8 cellular contexts compared by ENCODE assay signal in the genomic region with DNA sequence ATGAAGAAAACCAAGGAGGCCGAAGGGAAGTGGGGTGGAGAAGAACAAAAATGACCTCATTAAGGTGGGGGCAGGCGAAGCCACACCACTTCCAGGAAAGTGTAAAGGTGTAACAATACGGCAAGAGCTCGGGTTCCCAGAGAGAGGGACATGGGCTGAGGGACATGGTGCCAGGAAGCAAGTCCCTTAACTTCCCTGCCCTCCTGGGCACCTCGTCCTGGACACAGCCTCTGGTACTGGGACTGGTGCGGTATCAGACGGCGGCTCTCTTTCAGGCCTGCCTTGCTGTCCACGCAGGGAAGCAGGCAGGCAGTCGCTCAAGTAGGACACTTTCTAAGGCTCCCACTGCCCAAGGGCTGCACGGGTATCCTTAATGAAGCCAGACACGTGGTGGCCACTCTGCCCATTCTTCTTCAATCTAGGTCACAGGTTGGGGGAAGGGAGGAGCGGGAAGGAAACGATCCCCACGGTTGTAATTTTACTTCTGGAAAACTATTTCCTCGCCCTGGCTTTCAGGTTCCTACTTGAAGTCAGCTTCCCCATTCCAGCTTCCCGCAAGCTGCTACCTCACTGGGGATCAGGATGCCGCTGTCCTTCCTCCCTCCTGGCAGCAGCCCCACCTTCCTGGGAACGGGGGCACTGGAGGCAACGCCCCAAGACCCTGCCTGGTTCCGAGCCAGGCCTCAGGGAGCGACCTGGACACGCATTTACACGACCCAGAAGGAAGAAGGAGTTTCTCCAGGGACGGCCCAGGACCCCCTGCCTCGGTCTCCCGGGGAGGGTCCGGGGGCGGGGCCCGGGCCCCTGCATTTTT. TPM values are rescaled to one million over a fixed set of nuclear protein-coding genes. Genes with fewer than 3 reads are reported as not detected.
DNase-seq lines count a peak whose midpoint lies in the region; ATAC-seq and TF ChIP-seq lines count a peak whose summit lies in the region.

No MANE protein-coding gene starts in this region.

- no peaks in the 10 kb centered on the region for H3K27me3 ChIP-seq in left ventricle myocardium inferior (ENCODE audit: low read depth)
- no peaks in the 10 kb centered on the region for H3K27me3 ChIP-seq in skeletal muscle satellite cell (ENCODE audit: control insufficient read depth, insufficient read depth, low read length)

- H3K9me3 ChIP-seq in left ventricle myocardium inferior (replicated peaks) (no peaks in the 10 kb centered on the region), skeletal muscle satellite cell (replicated peaks; ENCODE audit: low read length) (no peaks in the 10 kb centered on the region)

- intact Hi-C loops in left ventricle myocardium inferior (cut with micrococcal nuclease): no loop called here

- peaks cover 44% of the 10 kb centered on the region for H3K36me3 Mint-ChIP-seq in activated T-cell treated with anti-CD3 and anti-CD28 coated beads, Interleukin-2, amount 50 U/mL, for 24 hours (ENCODE audit: low read depth)

- peak overlapping the region; percentile 90 for H3K27ac Mint-ChIP-seq in activated T-cell treated with anti-CD3 and anti-CD28 coated beads, Interleukin-2, amount 50 U/mL, for 24 hours

- H3K9ac ChIP-seq in skeletal muscle satellite cell (ENCODE audit: low read depth, low read length): peak overlapping the region; percentile 100

- H3K4me1 Mint-ChIP-seq in activated T-cell treated with anti-CD3 and anti-CD28 coated beads, Interleukin-2, amount 50 U/mL, for 24 hours (ENCODE audit: low read depth): peaks cover 57% of the 10 kb centered on the region

- TF ChIP-seq CTCF in WI38 (IDR thresholded peaks at IDR 0.05; ENCODE audit: low read depth, low read length) (no peak), left ventricle myocardium inferior (IDR thresholded peaks at IDR 0.05; ENCODE audit: borderline replicate concordance) (no peak)

- peak overlapping the region; percentile 79 for H3K4me3 ChIP-seq in WI38 (ENCODE audit: low read depth, low read length)
- H3K4me3 ChIP-seq in left ventricle myocardium inferior: peak overlapping the region; percentile 100
- peak overlapping the region; percentile 100 for H3K4me3 ChIP-seq in skeletal muscle satellite cell (ENCODE audit: low read length)

- no peaks in the 10 kb centered on the region for H3K36me3 ChIP-seq in left ventricle myocardium inferior
- peaks cover 18% of the 10 kb centered on the region for H3K36me3 ChIP-seq in skeletal muscle satellite cell (ENCODE audit: insufficient read depth, low read length)

- no peak for ATAC-seq in HG03280 (IDR thresholded peaks at IDR 0.05; ENCODE audit: unreplicated experiment)

- no peaks in the 10 kb centered on the region for H3K9me3 Mint-ChIP-seq in activated T-cell treated with anti-CD3 and anti-CD28 coated beads, Interleukin-2, amount 50 U/mL, for 24 hours

- peak overlapping the region; percentile 100 for H3K4me2 ChIP-seq in skeletal muscle satellite cell (ENCODE audit: low read length)

- peak overlapping the region; percentile 86 for H3K4me3 Mint-ChIP-seq in activated T-cell treated with anti-CD3 and anti-CD28 coated beads, Interleukin-2, amount 50 U/mL, for 24 hours

- H3K27ac ChIP-seq in left ventricle myocardium inferior (replicated peaks): peak overlapping the region; percentile 90

- peaks cover 64% of the 10 kb centered on the region for H3K4me1 ChIP-seq in left ventricle myocardium inferior
- peaks cover 42% of the 10 kb centered on the region for H3K4me1 ChIP-seq in skeletal muscle satellite cell (ENCODE audit: control insufficient read depth, insufficient read depth, low read length)

- no peaks in the 10 kb centered on the region for H3K27me3 Mint-ChIP-seq in activated T-cell treated with anti-CD3 and anti-CD28 coated beads, Interleukin-2, amount 50 U/mL, for 24 hours

- DNase-seq in activated T-cell treated with anti-CD3 and anti-CD28 coated beads, Interleukin-2, amount 50 U/mL, for 24 hours: no peak
- DNase-seq in activated T-cell treated with anti-CD3 and anti-CD28 coated beads, Interleukin-2, amount 50 U/mL, for 1 hour: no peak
- DNase-seq in left ventricle myocardium inferior (no peak), DMS79 (lab: John Stamatoyannopoulos, UW) (no peak), SHP77 (lab: John Stamatoyannopoulos, UW) (no peak)

RNA-seq across cellular contexts. Expression of a gene that starts 1.2 kb away (rescaled TPM):
- 75.4 TPM for total RNA-seq in left ventricle myocardium inferior
- total RNA-seq in skeletal muscle satellite cell (2012; rRNA removed): 128 and 142 TPM in 2 replicates

RNA-seq across cellular contexts. Expression of a gene that starts 13.5 kb away (rescaled TPM):
- total RNA-seq in left ventricle myocardium inferior: 8.4 TPM
- 16.0 and 18.1 TPM in 2 replicates for total RNA-seq in skeletal muscle satellite cell (2012; rRNA removed)

RNA-seq across cellular contexts. Expression of a gene that starts 53.5 kb away (rescaled TPM):
- 2.8 TPM for total RNA-seq in left ventricle myocardium inferior
- 2.3 and 3.3 TPM in 2 replicates for total RNA-seq in skeletal muscle satellite cell (2012; rRNA removed)

RNA-seq across cellular contexts. Expression of a gene that starts 54.1 kb away (rescaled TPM):
- 16.1 TPM for total RNA-seq in left ventricle myocardium inferior
- 56.0 and 59.8 TPM in 2 replicates for total RNA-seq in skeletal muscle satellite cell (2012; rRNA removed)
